In genomic region chr9:131167936-131168335, GRCh38 we compare ENCODE assay signal across 21 cellular contexts.
"Had no signal": no experiment of that assay in that cellular context is flagged by ENCODE, and none has a peak within 500 bp of the region (broad histone marks: within the 10 kb centered on the region; RNA-seq: fewer than 3 reads in every experiment).

No MANE protein-coding gene starts in this region.

- H3K9me3 Mint-ChIP-seq: activated T-helper 17 cell treated with anti-CD3 and anti-CD28 coated beads, Interleukin-2, amount 50 U/mL, for 72 hours had no signal

- H3K27me3 Mint-ChIP-seq: activated CD4-positive, alpha-beta memory T cell treated with anti-CD3 and anti-CD28 coated beads for 36 hours; activated naive CD8-positive, alpha-beta T cell; activated T-helper 17 cell treated with anti-CD3 and anti-CD28 coated beads, Interleukin-2, amount 50 U/mL, for 72 hours had no signal

- H3K27ac ChIP-seq: SJCRH30 had no signal

- DNase-seq: activated CD4-positive, alpha-beta memory T cell treated with anti-CD3 and anti-CD28 coated beads for 36 hours; activated CD4-positive, alpha-beta T cell treated with anti-CD3 and anti-CD28 coated beads for 48 hours; activated CD4-positive, CD25-positive, alpha-beta regulatory T cell treated with anti-CD3 and anti-CD28 coated beads, Interleukin-2, amount 50 U/mL, for 72 hours; activated gamma-delta T cell; activated naive CD4-positive, alpha-beta T cell treated with anti-CD3 and anti-CD28 coated beads for 36 hours; activated T-cell treated with anti-CD3 and anti-CD28 coated beads for 4 hours; activated T-cell treated with anti-CD3 and anti-CD28 coated beads, Interleukin-2, amount 50 U/mL, for 48 hours; NCI-H1417; NCI-H345; NCI-H510A; NCI-H82; OCI-M1; RPMI8226; SJCRH30; SW 1271 had no signal

- H3K27me3 ChIP-seq: SJCRH30 had no signal

- H3K4me1 Mint-ChIP-seq: activated T-helper 17 cell treated with anti-CD3 and anti-CD28 coated beads, Interleukin-2, amount 50 U/mL, for 72 hours; WTC11 had no signal

- H3K27ac Mint-ChIP-seq: activated CD4-positive, alpha-beta memory T cell treated with anti-CD3 and anti-CD28 coated beads for 36 hours; activated naive CD4-positive, alpha-beta T cell treated with anti-CD3 and anti-CD28 coated beads for 36 hours; activated naive CD8-positive, alpha-beta T cell; activated T-helper 17 cell treated with anti-CD3 and anti-CD28 coated beads, Interleukin-2, amount 50 U/mL, for 72 hours; WTC11 had no signal

- H3K4me1 ChIP-seq: SJCRH30 had no signal

- H3K4me3 Mint-ChIP-seq: activated CD4-positive, alpha-beta memory T cell treated with anti-CD3 and anti-CD28 coated beads for 36 hours; activated naive CD4-positive, alpha-beta T cell treated with anti-CD3 and anti-CD28 coated beads for 36 hours; activated naive CD8-positive, alpha-beta T cell; activated T-helper 17 cell treated with anti-CD3 and anti-CD28 coated beads, Interleukin-2, amount 50 U/mL, for 72 hours; WTC11 had no signal

- H3K4me3 ChIP-seq: SJCRH30 had no signal

- ATAC-seq: activated T-helper 17 cell treated with anti-CD3 and anti-CD28 coated beads, Interleukin-2, amount 50 U/mL, for 72 hours; Panc1; Right ventricle myocardium inferior; SK-N-SH treated with all-trans-retinoic acid at 6 μM for 48 hours; WTC11 had no signal
